ENCODE assay signal across 8 cellular contexts in genomic region chr9:96655198-96655851, GRCh38. TPM values are rescaled to one million over a fixed set of nuclear protein-coding genes. Genes with fewer than 3 reads are reported as not detected.
DNase-seq lines count a peak whose midpoint lies in the region; ATAC-seq and TF ChIP-seq lines count a peak whose summit lies in the region.

A gene with protein sequence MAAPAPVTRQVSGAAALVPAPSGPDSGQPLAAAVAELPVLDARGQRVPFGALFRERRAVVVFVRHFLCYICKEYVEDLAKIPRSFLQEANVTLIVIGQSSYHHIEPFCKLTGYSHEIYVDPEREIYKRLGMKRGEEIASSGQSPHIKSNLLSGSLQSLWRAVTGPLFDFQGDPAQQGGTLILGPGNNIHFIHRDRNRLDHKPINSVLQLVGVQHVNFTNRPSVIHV (minus strand): TSS chr9:96655317. CDS start chr9:96655281, 36 bp downstream.

- peak within 1 kb of the TSS; percentile 50 for H3K4me3 ChIP-seq in HAP-1

- H3K4me1 ChIP-seq in HAP-1, result peaks cover 6% of the 10 kb centered on the region; the same call in 1 of the 2 replicates

- no peak for ATAC-seq in GM18858 (IDR thresholded peaks at IDR 0.05; ENCODE audit: unreplicated experiment)

- H3K36me3 ChIP-seq in HAP-1 (replicated peaks), result peaks cover 16% of the 10 kb centered on the region

- H3K9me3 ChIP-seq in HAP-1, result no peaks in the 10 kb centered on the region

- DNase-seq in GM10266 (ENCODE audit: extremely low spot score) (peak; percentile 83), HAP-1 (ENCODE audit: low spot score in 2 of 2) (peak; percentile 42 to 89), NCI-H146 (lab: John Stamatoyannopoulos, UW) (peak; percentile 59), cerebellum (ENCODE audit: low spot score) (peak; percentile 65), kidney tubule cell (ENCODE audit: low spot score) (peak; percentile 80)
- DNase-seq in activated CD4-positive, alpha-beta T cell treated with anti-CD3 and anti-CD28 coated beads for 24 hours (ENCODE audit: low read depth in 2 of 2), result peak; percentile 67 to 78
- peak; percentile 60 to 70 for DNase-seq in stimulated activated CD4-positive, alpha-beta T cell treated with anti-CD3 and anti-CD28 coated beads, Interleukin-1b, Interleukin-23, amount 100 ng/mL, for 1 hour (ENCODE audit: low read depth in 2 of 2)

- H3K27me3 ChIP-seq in HAP-1 (ENCODE audit: low read depth), result no peaks in the 10 kb centered on the region

- in situ Hi-C loops in HAP-1 (cut with MboI; ENCODE audit: low sequenced_read_pairs), result no loop called here

- TF ChIP-seq CTCF in GM10266 (IDR thresholded peaks at IDR 0.05; ENCODE audit: control insufficient read depth, insufficient read depth, low read depth, missing control alignments), result no peak

RNA-seq across cellular contexts. Expression of the gene that starts here (rescaled TPM):
- total RNA-seq in cerebellum, result 4.9 TPM
